10 cellular contexts compared by ENCODE assay signal in the genomic region with DNA sequence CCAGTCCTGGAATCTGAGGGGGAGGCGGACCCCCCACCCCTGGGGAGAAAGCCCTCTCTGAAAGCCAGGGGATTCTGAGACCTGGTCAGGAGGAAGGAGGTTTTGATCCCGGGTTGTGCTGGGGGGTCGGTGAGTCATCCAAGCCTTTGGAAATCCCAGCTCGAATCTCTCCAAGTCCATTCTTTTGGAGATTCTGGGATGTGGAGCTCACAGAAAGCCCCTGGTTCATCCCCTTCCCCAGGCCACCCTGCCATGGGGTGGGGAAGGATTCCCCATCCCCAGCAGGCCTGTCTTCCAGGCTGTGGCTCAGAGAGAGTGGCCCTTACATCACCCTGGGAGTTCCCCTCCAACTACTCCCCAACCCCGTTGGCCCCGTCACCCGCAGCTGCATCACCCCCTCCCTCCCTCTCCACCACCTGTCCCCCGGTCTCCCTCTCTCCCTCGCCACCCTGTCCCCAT. TPM values are rescaled to one million over a fixed set of nuclear protein-coding genes. Genes with fewer than 3 reads are reported as not detected.
DNase-seq lines count a peak whose midpoint lies in the region; ATAC-seq and TF ChIP-seq lines count a peak whose summit lies in the region.
"Had no signal": no experiment of that assay in that cellular context is flagged by ENCODE, and none has a peak within 500 bp of the region (broad histone marks: within the 10 kb centered on the region; RNA-seq: fewer than 3 reads in every experiment).

No MANE protein-coding gene starts in this region.

- peaks cover 24% of the 10 kb centered on the region for H3K4me1 ChIP-seq in hepatocyte (ENCODE audit: insufficient read depth)

- H3K27me3 ChIP-seq in dorsolateral prefrontal cortex: peaks cover 0 to 15% (median 11%) of the 10 kb centered on the region in 45 donors
- H3K27me3 ChIP-seq in hepatocyte: no peaks in the 10 kb centered on the region

- intact Hi-C loops in CD14-positive monocyte (cut with micrococcal nuclease) (no loop called here), dorsolateral prefrontal cortex (cut with DNase I) (loop anchor here in 1 of 2 donors (5.0 kb wide), 1 partner anchor 79 kb away; no protein-coding TSS in a partner anchor)

- TF ChIP-seq CTCF in CD14-positive monocyte (IDR thresholded peaks at IDR 0.05) (no peak), dorsolateral prefrontal cortex (IDR thresholded peaks at IDR 0.05 in 54 of 56, conservative IDR thresholded peaks at IDR 0.05 in 2 of 56; ENCODE audit: low read depth in 1 of 56, partially characterized antibody in 56 of 56) (no peak), hepatocyte (IDR thresholded peaks at IDR 0.05; ENCODE audit: poor library complexity) (no peak)

- H3K27ac ChIP-seq in dorsolateral prefrontal cortex (no peak overlapping the region), hepatocyte (no peak overlapping the region)

- H3K27me3 Mint-ChIP-seq in CD14-positive monocyte (ENCODE audit: low read depth in 3 of 3): peaks cover 15 to 20% (median 19%) of the 10 kb centered on the region in 3 donors

- peaks cover 63% of the 10 kb centered on the region for H3K4me1 Mint-ChIP-seq in CD14-positive monocyte

- no peaks in the 10 kb centered on the region for H3K36me3 ChIP-seq in hepatocyte (replicated peaks; ENCODE audit: insufficient read depth, low read depth)

- 45% methylated on average over 4 of the region's 9 CpGs for WGBS in hepatocyte (ENCODE audit: low lambda C conversion rate, missing lambda C conversion rate)

- peak; percentile 92 for DNase-seq in CD14-positive monocyte (ENCODE audit: low spot score)
- peak; percentile 77 for DNase-seq in NCI-H2171 (lab: John Stamatoyannopoulos, UW)
- DNase-seq in glomerular visceral epithelial cell (ENCODE audit: extremely low spot score): peak; percentile 82
- DNase-seq in C1 segment of cervical spinal cord (lab: John Stamatoyannopoulos, UW): no peak
- DNase-seq in dorsolateral prefrontal cortex: no peak
- DNase-seq in amniotic stem cell (lab: John Stamatoyannopoulos, UW): no peak
- no peak for DNase-seq in hepatocyte (ENCODE audit: low spot score)
- DNase-seq: aorta had no signal

- no peaks in the 10 kb centered on the region for H3K9me2 ChIP-seq in hepatocyte (replicated peaks; ENCODE audit: insufficient read depth)

- no peaks in the 10 kb centered on the region for H3K9me3 ChIP-seq in hepatocyte (ENCODE audit: low read depth)

- peaks cover 0 to 1% (median 0%) of the 10 kb centered on the region in 7 donors for H3K9me3 Mint-ChIP-seq in CD14-positive monocyte

- H4K20me1 ChIP-seq in hepatocyte (ENCODE audit: insufficient read depth, poor library complexity, severe bottlenecking): no peaks in the 10 kb centered on the region

- H3K79me2 ChIP-seq in hepatocyte: no peaks in the 10 kb centered on the region

- H3K4me3 ChIP-seq in dorsolateral prefrontal cortex (no peak overlapping the region), hepatocyte (no peak overlapping the region)
- H3K4me3 ChIP-seq: lung had no signal

- peak overlapping the region in 1 of 2 donors; percentile 35 for H3K4me3 Mint-ChIP-seq in CD14-positive monocyte

- no peaks in the 10 kb centered on the region for H3K36me3 Mint-ChIP-seq in CD14-positive monocyte

- no peak overlapping the region for H3K4me2 ChIP-seq in hepatocyte

- H2AFZ ChIP-seq in hepatocyte: no peak overlapping the region

- ATAC-seq in GM21423 (IDR thresholded peaks at IDR 0.05; ENCODE audit: unreplicated experiment): peak; percentile 32

- H3K27ac Mint-ChIP-seq in CD14-positive monocyte: peak overlapping the region; percentile 48 to 86 (median 73)

RNA-seq across cellular contexts. Expression of a gene that starts 14.3 kb away (rescaled TPM):
- polyA plus RNA-seq in CD14-positive monocyte (not detected), hepatocyte (31.0 and 40.3 TPM in 2 replicates)
- total RNA-seq in dorsolateral prefrontal cortex (under 1 TPM in 3 of 120 experiments, not detected in 117; 0.45 to 0.88 (median 0.49) TPM), hepatocyte (12.4 and 35.3 TPM in 2 replicates)

RNA-seq across cellular contexts. Expression of a gene that starts 14.5 kb away (rescaled TPM):
- polyA plus RNA-seq in CD14-positive monocyte (10 to 100 TPM; 41.5 to 50.8 TPM), hepatocyte (14.2 and 28.2 TPM in 2 replicates)
- total RNA-seq in dorsolateral prefrontal cortex (10 to 100 TPM; 12.6 to 56.2 (median 22.2) TPM), hepatocyte (14.0 and 16.0 TPM in 2 replicates)

RNA-seq across cellular contexts. Expression of a gene that starts 24.8 kb away (rescaled TPM):
- polyA plus RNA-seq in CD14-positive monocyte (not detected), hepatocyte (0.21 TPM in 1 of 2 replicates, not detected in the other)
- total RNA-seq in dorsolateral prefrontal cortex (1 to 10 TPM in 57 of 120 experiments, under 1 TPM in 20, not detected in 43; 0.58 to 5.7 (median 1.5) TPM), hepatocyte (not detected in 2 replicates)
- total RNA-seq: aorta, lung had no signal
- polyA plus RNA-seq: aorta had no signal

RNA-seq across cellular contexts. Expression of a gene that starts 51.4 kb away (rescaled TPM):
- polyA plus RNA-seq in CD14-positive monocyte (under 1 TPM; 0.25 to 0.60 TPM), hepatocyte (9.4 and 10.2 TPM in 2 replicates)
- total RNA-seq in dorsolateral prefrontal cortex (100 to 1,000 TPM; 112 to 178 (median 140) TPM), hepatocyte (41.7 and 60.6 TPM in 2 replicates)

Comparison
In these comparisons a context has a peak if more than half of its experiments do, and no peak if none do; other contexts are left out.
1. DNase-seq: peak in CD14-positive monocyte (single experiment), NCI-H2171 (single experiment) and glomerular visceral epithelial cell (single experiment); none in C1 segment of cervical spinal cord (0 of 14), dorsolateral prefrontal cortex (0 of 10), amniotic stem cell (single experiment) and hepatocyte (single experiment).